ENCODE assay signal across 22 cellular contexts in genomic region chr21:41633627-41634026, GRCh38.
A peak's percentile ranks its signal among the peaks of the same experiment; 100 is the strongest.
DNase-seq lines count a peak whose midpoint lies in the region; ATAC-seq and TF ChIP-seq lines count a peak whose summit lies in the region.
"Had no signal": no experiment of that assay in that cellular context is flagged by ENCODE, and none has a peak within 500 bp of the region (broad histone marks: within the 10 kb centered on the region; RNA-seq: fewer than 3 reads in every experiment).

No MANE protein-coding gene starts in this region.

- no peak overlapping the region for H3K4me2 ChIP-seq in mammary epithelial cell (ENCODE audit: insufficient read depth, low read depth, low read length)
- H3K4me2 ChIP-seq in mesenchymal stem cell (ENCODE audit: low read length, poor library complexity, severe bottlenecking), result no peak overlapping the region

- H3K9me3 ChIP-seq in mammary epithelial cell (replicated peaks; ENCODE audit: insufficient read depth, low read length) (peaks cover 4% of the 10 kb centered on the region), mesenchymal stem cell (ENCODE audit: control insufficient read depth, low read length) (peaks cover 8% of the 10 kb centered on the region)
- H3K9me3 ChIP-seq: BE2C, HAP-1, SJCRH30 had no signal

- no peak overlapping the region for H3K18ac ChIP-seq in mesenchymal stem cell (ENCODE audit: low read depth in 1 of 2, low read length in 2 of 2)

- no peak overlapping the region for H2AK5ac ChIP-seq in mesenchymal stem cell (ENCODE audit: low read length, severe bottlenecking)

- no peak overlapping the region for H3K4ac ChIP-seq in mesenchymal stem cell (ENCODE audit: low read depth in 1 of 2, low read length in 2 of 2)

- H3K36me3 Mint-ChIP-seq in natural killer cell treated with Interleukin-12 subunit alpha and Interleukin-12 subunit beta and Interleukin-15 and Interleukin-18, amount 100 ng/mL, for 72 hours, result no peaks in the 10 kb centered on the region
- no peaks in the 10 kb centered on the region for H3K36me3 Mint-ChIP-seq in natural killer cell
- H3K36me3 Mint-ChIP-seq: CD4-positive, CD25-positive, alpha-beta regulatory T cell had no signal

- WGBS in mammary epithelial cell (ENCODE audit: low coverage, missing lambda C conversion rate), result 89% methylated on average over 4 of the region's 4 CpGs
- WGBS in mesenchymal stem cell, result 87% methylated on average over 4 of the region's 4 CpGs

- H2BK5ac ChIP-seq in mesenchymal stem cell (ENCODE audit: low read depth, low read length, poor library complexity, severe bottlenecking), result no peak overlapping the region

- no peaks in the 10 kb centered on the region for H3K9me3 Mint-ChIP-seq in natural killer cell treated with Interleukin-12 subunit alpha and Interleukin-12 subunit beta and Interleukin-15 and Interleukin-18, amount 100 ng/mL, for 72 hours
- H3K9me3 Mint-ChIP-seq in natural killer cell, result peaks cover 0 to 6% of the 10 kb centered on the region in 2 donors

- H3K27ac Mint-ChIP-seq in natural killer cell treated with Interleukin-12 subunit alpha and Interleukin-12 subunit beta and Interleukin-15 and Interleukin-18, amount 100 ng/mL, for 72 hours, result no peak overlapping the region
- no peak overlapping the region for H3K27ac Mint-ChIP-seq in natural killer cell
- H3K27ac Mint-ChIP-seq: CD4-positive, CD25-positive, alpha-beta regulatory T cell had no signal

- no peak overlapping the region for H3K23ac ChIP-seq in mesenchymal stem cell (ENCODE audit: low read length in 2 of 2)

- TF ChIP-seq CTCF in natural killer cell (IDR thresholded peaks at IDR 0.05) (no peak), mammary epithelial cell (conservative IDR thresholded peaks at IDR 0.05 in 1 of 2, IDR thresholded peaks at IDR 0.05 in 1 of 2; ENCODE audit: extremely low read depth in 1 of 2, insufficient read depth in 1 of 2, low read depth in 1 of 2, low read length in 2 of 2) (no peak)

- no peak for ATAC-seq in natural killer cell treated with Interleukin-12 subunit alpha and Interleukin-12 subunit beta and Interleukin-15 and Interleukin-18, amount 100 ng/mL, for 72 hours
- ATAC-seq in natural killer cell (no peak), HG03469 (IDR thresholded peaks at IDR 0.05; ENCODE audit: unreplicated experiment) (no peak), HG02610 (IDR thresholded peaks at IDR 0.05; ENCODE audit: unreplicated experiment) (no peak)

- no peak overlapping the region for H2BK120ac ChIP-seq in mesenchymal stem cell (ENCODE audit: low read depth, low read length)

- no peaks in the 10 kb centered on the region for H3K79me1 ChIP-seq in mesenchymal stem cell (replicated peaks; ENCODE audit: low read length, poor library complexity, severe bottlenecking)

- H3K27ac ChIP-seq in mammary epithelial cell (ENCODE audit: insufficient read depth, low read depth, low read length), result peak overlapping the region; percentile 65
- H3K27ac ChIP-seq in mesenchymal stem cell (ENCODE audit: low read length, poor library complexity, severe bottlenecking), result no peak overlapping the region
- H3K27ac ChIP-seq: SJCRH30 had no signal

- CTCF ChIA-PET in mammary epithelial cell (lab: Charles Lee; ENCODE audit: low non-redundant PET), result interaction anchor here (1.2 kb wide), 1 partner anchor 20 kb away, joined by 4 read pairs; no protein-coding TSS in a partner anchor

- peaks cover 59% of the 10 kb centered on the region for H3K4me1 ChIP-seq in mammary epithelial cell (ENCODE audit: insufficient read depth, low read length)
- peaks cover 14% of the 10 kb centered on the region for H3K4me1 ChIP-seq in mesenchymal stem cell (ENCODE audit: control insufficient read depth, insufficient read depth, low read depth, low read length)
- H3K4me1 ChIP-seq: BE2C, HAP-1, SJCRH30 had no signal

- peaks cover 11 to 22% of the 10 kb centered on the region in 2 donors for H3K27me3 Mint-ChIP-seq in natural killer cell treated with Interleukin-12 subunit alpha and Interleukin-12 subunit beta and Interleukin-15 and Interleukin-18, amount 100 ng/mL, for 72 hours
- H3K27me3 Mint-ChIP-seq in natural killer cell (ENCODE audit: low read depth in 2 of 2), result peaks cover 0 to 14% of the 10 kb centered on the region in 2 donors

- intact Hi-C loops in natural killer cell (cut with micrococcal nuclease), result no loop called here
- intact Hi-C loops in mammary epithelial cell (cut with micrococcal nuclease), result loop anchor here (2.0 to 5.0 kb wide), 3 partner anchors 21 to 299 kb away; no protein-coding TSS in a partner anchor

- peak overlapping the region; percentile 22 for H4K91ac ChIP-seq in mesenchymal stem cell (ENCODE audit: low read length)

- H3K27me3 ChIP-seq in mammary epithelial cell (ENCODE audit: insufficient read depth, low read length) (no peaks in the 10 kb centered on the region), mesenchymal stem cell (ENCODE audit: control insufficient read depth in 1 of 2, insufficient read depth in 1 of 2, low read length in 2 of 2) (peaks cover 0 to 3% of the 10 kb centered on the region in 2 experiments)
- H3K27me3 ChIP-seq: BE2C, SJCRH30 had no signal

- no peak overlapping the region for H2BK15ac ChIP-seq in mesenchymal stem cell (ENCODE audit: low read depth, poor library complexity, severe bottlenecking)

- H2BK12ac ChIP-seq in mesenchymal stem cell (ENCODE audit: low read length in 2 of 2), result no peak overlapping the region

- H3K36me3 ChIP-seq in mammary epithelial cell (ENCODE audit: insufficient read depth, low read length) (no peaks in the 10 kb centered on the region), mesenchymal stem cell (ENCODE audit: control insufficient read depth in 1 of 2, insufficient read depth in 2 of 2, low read depth in 1 of 2, low read length in 2 of 2) (no peaks in the 10 kb centered on the region)
- H3K36me3 ChIP-seq: BE2C, HAP-1, SJCRH30 had no signal

- H3K4me3 ChIP-seq in mammary epithelial cell (replicated peaks in 1 of 3; ENCODE audit: insufficient read depth in 1 of 3, low read depth in 2 of 3, low read length in 3 of 3), result no peak overlapping the region
- H3K4me3 ChIP-seq in mesenchymal stem cell (ENCODE audit: insufficient read depth in 1 of 2, low read depth in 1 of 2, low read length in 2 of 2), result no peak overlapping the region
- H3K4me3 ChIP-seq: HAP-1, SJCRH30 had no signal

- no peak overlapping the region for H3K4me3 Mint-ChIP-seq in natural killer cell treated with Interleukin-12 subunit alpha and Interleukin-12 subunit beta and Interleukin-15 and Interleukin-18, amount 100 ng/mL, for 72 hours
- no peak overlapping the region for H3K4me3 Mint-ChIP-seq in natural killer cell
- H3K4me3 Mint-ChIP-seq: CD4-positive, CD25-positive, alpha-beta regulatory T cell had no signal

- dilution Hi-C loops in mammary epithelial cell (cut with HindIII; ENCODE audit: low sequenced_read_pairs), result no loop called here

- no peaks in the 10 kb centered on the region for H4K20me1 ChIP-seq in mammary epithelial cell (ENCODE audit: insufficient read depth, low read length)

- no TSS peak for BruUV-seq in mammary epithelial cell (replicated peaks; lab: Mats Ljungman, UMichigan)

- H3K14ac ChIP-seq in mesenchymal stem cell (ENCODE audit: low read length in 2 of 2), result no peak overlapping the region

- in situ Hi-C loops in mammary epithelial cell (cut with MboI; ENCODE audit: low sequenced_read_pairs in 2 of 2), result no loop called here

- H2AFZ ChIP-seq in mammary epithelial cell (ENCODE audit: low read depth, low read length) (no peak overlapping the region), mesenchymal stem cell (ENCODE audit: low read depth, low read length) (no peak overlapping the region)

- no peaks in the 10 kb centered on the region for H3K4me1 Mint-ChIP-seq in natural killer cell treated with Interleukin-12 subunit alpha and Interleukin-12 subunit beta and Interleukin-15 and Interleukin-18, amount 100 ng/mL, for 72 hours (ENCODE audit: low read depth in 2 of 2)
- H3K4me1 Mint-ChIP-seq in natural killer cell, result no peaks in the 10 kb centered on the region
- H3K4me1 Mint-ChIP-seq: CD4-positive, CD25-positive, alpha-beta regulatory T cell had no signal

- H4K8ac ChIP-seq in mesenchymal stem cell (ENCODE audit: low read length), result no peak overlapping the region

- H3K79me2 ChIP-seq in mammary epithelial cell (ENCODE audit: insufficient read depth, low read length), result no peaks in the 10 kb centered on the region

- DNase-seq in natural killer cell treated with Interleukin-12 subunit alpha and Interleukin-12 subunit beta and Interleukin-15 and Interleukin-18, amount 100 ng/mL, for 72 hours (ENCODE audit: low spot score), result peak; percentile 18
- DNase-seq in natural killer cell (no peak), mammary epithelial cell (no peak), mesenchymal stem cell (no peak), GOT3 (lab: John Stamatoyannopoulos, UW) (no peak), activated gamma-delta T cell treated with Interleukin-2 at 50 U/mL for 16 hours (no peak)
- DNase-seq: 8988T; BE2C; CD4-positive, CD25-positive, alpha-beta regulatory T cell; COR-L47; DMS153; GDM1; KBM-7; NCI-H1105 treated with DMSO at 0.1 percent for 48 hours; NCI-H1694; NCI-H510A treated with DMSO at 0.1 percent for 48 hours; NCI-H774; RPMI8226; SJCRH30 had no signal

- H3K9ac ChIP-seq in mammary epithelial cell (ENCODE audit: insufficient read depth, low read length) (no peak overlapping the region), mesenchymal stem cell (ENCODE audit: low read length) (no peak overlapping the region)
